Comparison of ENCODE assay signal across 19 cellular contexts in genomic region chr17:2184993-2185931, GRCh38.
DNase-seq lines count a peak whose midpoint lies in the region; ATAC-seq, FAIRE-seq and TF ChIP-seq lines count a peak whose summit lies in the region.
"Had no signal": no experiment of that assay in that cellular context is flagged by ENCODE, and none has a peak within 500 bp of the region (broad histone marks: within the 10 kb centered on the region; RNA-seq: fewer than 3 reads in every experiment).

No MANE protein-coding gene starts in this region.

- peaks cover 0 to 2% (median 0%) of the 10 kb centered on the region in 3 donors for H3K27me3 Mint-ChIP-seq in CD14-positive monocyte (ENCODE audit: low read depth in 3 of 3)
- H3K27me3 Mint-ChIP-seq in HFFc6 (ENCODE audit: insufficient read depth): peaks cover 3% of the 10 kb centered on the region
- H3K27me3 Mint-ChIP-seq in naive thymus-derived CD4-positive, alpha-beta T cell: no peaks in the 10 kb centered on the region

- H2AFZ ChIP-seq in GM12878 (ENCODE audit: control insufficient read depth, low read depth, low read length) (no peak overlapping the region), Karpas-422 (ENCODE audit: low read length) (no peak overlapping the region)
- H2AFZ ChIP-seq: PC-9 had no signal

- RAD21 ChIA-PET in GM12878 (lab: Charles Lee; ENCODE audit: unreplicated experiment): no interaction called here

- intact Hi-C loops in CD14-positive monocyte (cut with micrococcal nuclease): no loop called here
- intact Hi-C loops in GM12878 (cut with micrococcal nuclease; ENCODE audit: unreplicated experiment): no loop called here
- intact Hi-C loops in naive thymus-derived CD4-positive, alpha-beta T cell (cut with micrococcal nuclease): no loop called here

- H3K9ac ChIP-seq in GM12878 (ENCODE audit: control insufficient read depth, insufficient read depth, low read length) (no peak overlapping the region), Karpas-422 (ENCODE audit: low read length) (no peak overlapping the region)

- no peaks in the 10 kb centered on the region for H3K9me2 ChIP-seq in Karpas-422 (replicated peaks; ENCODE audit: insufficient read depth, low read length)

- H3K4me2 ChIP-seq in GM12878 (ENCODE audit: control insufficient read depth, insufficient read depth) (no peak overlapping the region), Karpas-422 (ENCODE audit: low read depth, low read length, poor library complexity, severe bottlenecking) (no peak overlapping the region)
- H3K4me2 ChIP-seq: PC-9 had no signal

- TF ChIP-seq EP300 in GM12878 (IDR thresholded peaks at IDR 0.05; ENCODE audit: borderline replicate concordance in 1 of 2, control insufficient read depth in 1 of 2, low read depth in 2 of 2, low read length in 2 of 2): no peak

- in situ Hi-C loops in GM12878 (cut with MboI): no loop called here

- H3K27me3 ChIP-seq in GM12878 (replicated peaks in 1 of 2; ENCODE audit: control insufficient read depth in 2 of 2, insufficient read depth in 2 of 2, low read length in 1 of 2) (no peaks in the 10 kb centered on the region), Karpas-422 (ENCODE audit: low read length) (no peaks in the 10 kb centered on the region)
- H3K27me3 ChIP-seq in naive thymus-derived CD4-positive, alpha-beta T cell (ENCODE audit: control insufficient read depth in 2 of 2, insufficient read depth in 2 of 2, low read length in 2 of 2): no peaks in the 10 kb centered on the region
- H3K27me3 ChIP-seq: SJCRH30 had no signal

- TF ChIP-seq POLR2A in GM12878 (IDR thresholded peaks at IDR 0.05; ENCODE audit: low read depth, low read length): no peak

- no peak for TF ChIP-seq CTCF in CD14-positive monocyte (IDR thresholded peaks at IDR 0.05)
- TF ChIP-seq CTCF in HFFc6 (IDR thresholded peaks at IDR 0.05): no peak
- no peak for TF ChIP-seq CTCF in GM12878 (IDR thresholded peaks at IDR 0.05 in 2 of 3, conservative IDR thresholded peaks at IDR 0.05 in 1 of 3; ENCODE audit: control insufficient read depth in 2 of 3, extremely low read depth in 1 of 3, insufficient read depth in 1 of 3, low read depth in 3 of 3, low read length in 3 of 3)

- H3K4me1 ChIP-seq in GM12878 (ENCODE audit: control insufficient read depth, insufficient read depth, low read length) (no peaks in the 10 kb centered on the region), Karpas-422 (ENCODE audit: low read length) (no peaks in the 10 kb centered on the region)
- peaks cover 0 to 5% of the 10 kb centered on the region in 2 donors for H3K4me1 ChIP-seq in naive thymus-derived CD4-positive, alpha-beta T cell (ENCODE audit: control insufficient read depth in 2 of 2, insufficient read depth in 2 of 2, low read length in 2 of 2)

- H3K4me3 Mint-ChIP-seq in CD14-positive monocyte (no peak overlapping the region), HFFc6 (no peak overlapping the region)
- H3K4me3 Mint-ChIP-seq in naive thymus-derived CD4-positive, alpha-beta T cell: peak overlapping the region in 1 of 10 donors; percentile 18

- DNase-seq in CD14-positive monocyte (ENCODE audit: low spot score): no peak
- DNase-seq in HFFc6: no peak
- DNase-seq in GM12878 (ENCODE audit: low read depth, low spot score): no peak
- DNase-seq in naive thymus-derived CD4-positive, alpha-beta T cell: no peak
- no peak for DNase-seq in HuH-7.5 (ENCODE audit: low spot score)
- DNase-seq in amniotic stem cell (lab: John Stamatoyannopoulos, UW): no peak
- no peak for DNase-seq in Karpas-422
- DNase-seq: ACHN, AML-193, EL, H7, NCI-H1417 treated with DMSO at 0.1 percent for 48 hours, NCI-H1930, NCI-H2171, NCI-H446 treated with DMSO at 0.1 percent for 48 hours, PC-9, SJCRH30 had no signal

- BruUV-seq in GM12878 (replicated peaks; lab: Mats Ljungman, UMichigan): no TSS peak

- WGBS in GM12878 (ENCODE audit: insufficient coverage, insufficient replicate concordance, low lambda C conversion rate, missing lambda C conversion rate): 92% methylated on average over 19 of the region's 19 CpGs

- SMC1A ChIA-PET in GM12878 (lab: Charles Lee; ENCODE audit: uncharacterized antibody, unreplicated experiment): no interaction called here

- H3K27ac Mint-ChIP-seq in CD14-positive monocyte: peak overlapping the region in 4 of 7 donors; percentile 3 to 44 (median 20)
- H3K27ac Mint-ChIP-seq in HFFc6: 0 out of 2 replicates have a peak overlapping the region, but pooled peaks have one; percentile 2
- peak overlapping the region in 1 of 9 donors; percentile 16 for H3K27ac Mint-ChIP-seq in naive thymus-derived CD4-positive, alpha-beta T cell

- H4K20me1 ChIP-seq in GM12878 (ENCODE audit: control insufficient read depth, insufficient read depth) (no peaks in the 10 kb centered on the region), Karpas-422 (ENCODE audit: insufficient read depth, low read depth, low read length) (no peaks in the 10 kb centered on the region)

- peaks cover 59 to 77% of the 10 kb centered on the region in 2 donors for H3K36me3 Mint-ChIP-seq in CD14-positive monocyte
- peaks cover 37% of the 10 kb centered on the region for H3K36me3 Mint-ChIP-seq in HFFc6 (ENCODE audit: low read depth)
- H3K36me3 Mint-ChIP-seq in naive thymus-derived CD4-positive, alpha-beta T cell: peaks cover 26 to 60% (median 39%) of the 10 kb centered on the region in 5 donors

- CTCF ChIA-PET in GM12878 (lab: Yijun Ruan, JAX): no interaction called here
- CTCF ChIA-PET in naive thymus-derived CD4-positive, alpha-beta T cell (lab: Charles Lee): no interaction called here

- no peak for TF ChIP-seq RAD21 in GM12878 (IDR thresholded peaks at IDR 0.05; ENCODE audit: insufficient read depth, low read depth, low read length)

- ATAC-seq in GM12878 (no peak), HG02970 (IDR thresholded peaks at IDR 0.05; ENCODE audit: low FRiP score, unreplicated experiment) (no peak)
- peak; percentile 55 for ATAC-seq in naive thymus-derived CD4-positive, alpha-beta T cell
- ATAC-seq: K562 had no signal

- H3K9me3 Mint-ChIP-seq in CD14-positive monocyte (no peaks in the 10 kb centered on the region), HFFc6 (no peaks in the 10 kb centered on the region)
- H3K9me3 Mint-ChIP-seq in naive thymus-derived CD4-positive, alpha-beta T cell: no peaks in the 10 kb centered on the region

- H3K4me3 ChIP-seq in GM12878 (no peak overlapping the region), Karpas-422 (ENCODE audit: low read length) (no peak overlapping the region)
- no peak overlapping the region for H3K4me3 ChIP-seq in naive thymus-derived CD4-positive, alpha-beta T cell (ENCODE audit: low read length)
- H3K4me3 ChIP-seq: K562, PC-9, SJCRH30 had no signal

- H3K36me3 ChIP-seq in GM12878 (ENCODE audit: control insufficient read depth in 2 of 2, insufficient read depth in 2 of 2, low read length in 1 of 2) (peaks cover 19 to 31% of the 10 kb centered on the region in 2 experiments), Karpas-422 (ENCODE audit: insufficient read depth, low read length) (no peaks in the 10 kb centered on the region)
- H3K36me3 ChIP-seq in naive thymus-derived CD4-positive, alpha-beta T cell (ENCODE audit: control insufficient read depth in 2 of 3, insufficient read depth in 3 of 3, low read length in 3 of 3): peaks cover 0 to 74% (median 0%) of the 10 kb centered on the region in 3 experiments
- H3K36me3 ChIP-seq: SJCRH30 had no signal

- H3K4me1 Mint-ChIP-seq in CD14-positive monocyte: peaks cover 3% of the 10 kb centered on the region
- H3K4me1 Mint-ChIP-seq in HFFc6 (ENCODE audit: low read depth): peaks cover 56% of the 10 kb centered on the region
- H3K4me1 Mint-ChIP-seq in naive thymus-derived CD4-positive, alpha-beta T cell: peaks cover 5 to 54% (median 22%) of the 10 kb centered on the region in 7 donors

- POLR2A ChIA-PET in GM12878 (lab: Charles Lee): interaction anchor here (0.6 kb wide), 1 partner anchor 1561 kb away, joined by 5 read pairs; no protein-coding TSS in a partner anchor
- POLR2A ChIA-PET in naive thymus-derived CD4-positive, alpha-beta T cell (lab: Charles Lee): no interaction called here

- H3K27ac ChIP-seq in GM12878 (ENCODE audit: control insufficient read depth, insufficient read depth): no peak overlapping the region
- no peak overlapping the region for H3K27ac ChIP-seq in naive thymus-derived CD4-positive, alpha-beta T cell (ENCODE audit: low read depth, low read length)
- H3K27ac ChIP-seq in Karpas-422 (ENCODE audit: low read length): no peak overlapping the region
- H3K27ac ChIP-seq: PC-9, SJCRH30 had no signal

- no peak for FAIRE-seq in GM12878 (lab: Jason Lieb, UNC)
- FAIRE-seq: K562 had no signal

- H3K79me2 ChIP-seq in GM12878 (ENCODE audit: control insufficient read depth, insufficient read depth, low read length): no peaks in the 10 kb centered on the region
- H3K79me2 ChIP-seq in Karpas-422 (ENCODE audit: low read length): no peaks in the 10 kb centered on the region

- H3K9me3 ChIP-seq in GM12878 (replicated peaks; ENCODE audit: control insufficient read depth, insufficient read depth, low read length) (no peaks in the 10 kb centered on the region), Karpas-422 (ENCODE audit: low read length) (no peaks in the 10 kb centered on the region)
- no peaks in the 10 kb centered on the region for H3K9me3 ChIP-seq in naive thymus-derived CD4-positive, alpha-beta T cell (ENCODE audit: control insufficient read depth in 2 of 3, low read length in 3 of 3)
- H3K9me3 ChIP-seq: SJCRH30 had no signal

TF ChIP-seq in GM12878, 131 proteins besides CTCF, POLR2A, EP300 and RAD21:
- TF ChIP-seq HDGF (IDR thresholded peaks at IDR 0.05): 0 out of 2 replicates have a peak, but pooled peaks have one; percentile 18
- TF ChIP-seq LARP7 (IDR thresholded peaks at IDR 0.05): no peak
- TF ChIP-seq SRF (IDR thresholded peaks at IDR 0.05; ENCODE audit: low read depth in 2 of 2, low read length in 2 of 2): no peak
- no peak for TF ChIP-seq BACH1 (IDR thresholded peaks at IDR 0.05; ENCODE audit: borderline replicate concordance)
